ENCODE assay signal across 17 cellular contexts in genomic region chr16:26464576-26465266, GRCh38.
DNase-seq lines count a peak whose midpoint lies in the region; ATAC-seq and TF ChIP-seq lines count a peak whose summit lies in the region.
"Had no signal": no experiment of that assay in that cellular context is flagged by ENCODE, and none has a peak within 500 bp of the region (broad histone marks: within the 10 kb centered on the region; RNA-seq: fewer than 3 reads in every experiment).

No MANE protein-coding gene starts in this region.

- H3K36me3 ChIP-seq in neural progenitor cell = no peaks in the 10 kb centered on the region
- H3K36me3 ChIP-seq: SJCRH30 had no signal

- no peaks in the 10 kb centered on the region for H3F3A ChIP-seq in neural progenitor cell (ENCODE audit: low read depth)

- H2AFZ ChIP-seq in neural progenitor cell (replicated peaks) = no peak overlapping the region
- H2AFZ ChIP-seq: PC-9 had no signal

- H3K9ac ChIP-seq in neural progenitor cell = no peak overlapping the region

- no peak overlapping the region for H3K4me3 Mint-ChIP-seq in neural progenitor cell
- no peak overlapping the region for H3K4me3 Mint-ChIP-seq in naive thymus-derived CD8-positive, alpha-beta T cell
- H3K4me3 Mint-ChIP-seq: B cell; CD4-positive, CD25-positive, alpha-beta regulatory T cell; HFFc6 had no signal

- peaks cover 27% of the 10 kb centered on the region for H3K9me3 Mint-ChIP-seq in neural progenitor cell
- H3K9me3 Mint-ChIP-seq in naive thymus-derived CD8-positive, alpha-beta T cell = peaks cover 0 to 27% (median 8%) of the 10 kb centered on the region in 9 donors

- ATAC-seq in naive thymus-derived CD8-positive, alpha-beta T cell = no peak
- ATAC-seq in GM18498 (IDR thresholded peaks at IDR 0.05; ENCODE audit: unreplicated experiment) = no peak

- H3K27me3 Mint-ChIP-seq in neural progenitor cell (ENCODE audit: insufficient read depth, low read depth) = peaks cover 2% of the 10 kb centered on the region
- H3K27me3 Mint-ChIP-seq in naive thymus-derived CD8-positive, alpha-beta T cell = peaks cover 21 to 38% (median 24%) of the 10 kb centered on the region in 5 donors

- peaks cover 7% of the 10 kb centered on the region for H3K9me3 ChIP-seq in neural progenitor cell (ENCODE audit: low read depth)
- H3K9me3 ChIP-seq: Caco-2, SJCRH30 had no signal

- DNase-seq in NCI-H748 (lab: John Stamatoyannopoulos, UW; ENCODE audit: unreplicated experiment) (peak; percentile 9), NCI-H748 treated with DMSO at 0.1 percent for 48 hours (lab: John Stamatoyannopoulos, UW) (no peak), RPMI8226 (peak; percentile 3), neural progenitor cell (ENCODE audit: low spot score) (no peak), NCI-H2081 (lab: John Stamatoyannopoulos, UW) (no peak)
- DNase-seq in naive thymus-derived CD8-positive, alpha-beta T cell = no peak
- DNase-seq: CD4-positive, CD25-positive, alpha-beta regulatory T cell; GF-D8; HFFc6; NCI-H1092 treated with DMSO at 0.1 percent for 48 hours; NCI-H1694; PC-9; SJCRH30 had no signal

- H3K27ac Mint-ChIP-seq in neural progenitor cell = no peak overlapping the region
- no peak overlapping the region for H3K27ac Mint-ChIP-seq in naive thymus-derived CD8-positive, alpha-beta T cell
- H3K27ac Mint-ChIP-seq: B cell; CD4-positive, CD25-positive, alpha-beta regulatory T cell; HFFc6 had no signal

- H3K27ac ChIP-seq in neural progenitor cell = no peak overlapping the region
- H3K27ac ChIP-seq: PC-9, SJCRH30 had no signal

- H4K20me1 ChIP-seq in neural progenitor cell (ENCODE audit: low read depth) = no peaks in the 10 kb centered on the region

- H3K4me1 Mint-ChIP-seq in neural progenitor cell = peaks cover 2% of the 10 kb centered on the region
- H3K4me1 Mint-ChIP-seq in naive thymus-derived CD8-positive, alpha-beta T cell = no peaks in the 10 kb centered on the region
- H3K4me1 Mint-ChIP-seq: B cell; CD4-positive, CD25-positive, alpha-beta regulatory T cell had no signal

- no peaks in the 10 kb centered on the region for H3K79me2 ChIP-seq in neural progenitor cell (ENCODE audit: low read depth)

- POLR2A ChIA-PET in naive thymus-derived CD8-positive, alpha-beta T cell (lab: Charles Lee) = no interaction called here

- no peak overlapping the region for H3K4me3 ChIP-seq in neural progenitor cell
- H3K4me3 ChIP-seq: PC-9, SJCRH30 had no signal

- H3K4me2 ChIP-seq in neural progenitor cell = no peak overlapping the region
- H3K4me2 ChIP-seq: PC-9 had no signal

- no peaks in the 10 kb centered on the region for H3K36me3 Mint-ChIP-seq in neural progenitor cell
- peaks cover 0 to 2% (median 0%) of the 10 kb centered on the region in 3 donors for H3K36me3 Mint-ChIP-seq in naive thymus-derived CD8-positive, alpha-beta T cell
- H3K36me3 Mint-ChIP-seq: CD4-positive, CD25-positive, alpha-beta regulatory T cell had no signal

- TF ChIP-seq CTCF in GM12872 (IDR thresholded peaks at IDR 0.05; ENCODE audit: insufficient read depth, low read depth, low read length) = 0 out of 3 replicates have a peak, but pooled peaks have one; percentile 3
- peak; percentile 25 for TF ChIP-seq CTCF in neural progenitor cell (IDR thresholded peaks at IDR 0.05)

- H3K4me1 ChIP-seq in neural progenitor cell = no peaks in the 10 kb centered on the region
- H3K4me1 ChIP-seq: Caco-2, SJCRH30 had no signal

- no peaks in the 10 kb centered on the region for H3K27me3 ChIP-seq in neural progenitor cell
- H3K27me3 ChIP-seq: SJCRH30 had no signal

Comparison
In these comparisons a context has a peak if more than half of its experiments do, and no peak if none do; other contexts are left out.
1. DNase-seq: peak in NCI-H748 (single experiment) and RPMI8226 (single experiment); none in NCI-H748 treated with DMSO at 0.1 percent for 48 hours (single experiment), neural progenitor cell (single experiment), NCI-H2081 (0 of 2) and naive thymus-derived CD8-positive, alpha-beta T cell (0 of 10).